ENCODE assay signal across 23 cellular contexts in genomic region chr9:83669067-83669466, GRCh38. TPM values are rescaled to one million over a fixed set of nuclear protein-coding genes. Genes with fewer than 3 reads are reported as not detected.
"Had no signal": no experiment of that assay in that cellular context is flagged by ENCODE, and none has a peak within 500 bp of the region (broad histone marks: within the 10 kb centered on the region; RNA-seq: fewer than 3 reads in every experiment).

No MANE protein-coding gene starts in this region.

- H3K27me3 Mint-ChIP-seq: naive thymus-derived CD4-positive, alpha-beta T cell; stimulated activated memory B cell treated with anti-CD40 and anti-IgM and Interleukin-4, amounts not matched to agents 10 μg/mL and 1 μg/mL and 100 μg/mL, for 72 hours; stimulated activated naive CD8-positive, alpha-beta T cell treated with anti-CD3 and anti-CD28 coated beads, Interleukin-15, Interleukin-2, amounts not matched to agents 100 ng/mL and 50 ng/mL, for 24 hours had no signal

- H3K4me3 Mint-ChIP-seq: immature natural killer cell; naive thymus-derived CD4-positive, alpha-beta T cell; nephron progenitor cell; stimulated activated memory B cell treated with anti-CD40 and anti-IgM and Interleukin-4, amounts not matched to agents 10 μg/mL and 1 μg/mL and 100 μg/mL, for 72 hours; stimulated activated naive CD8-positive, alpha-beta T cell treated with anti-CD3 and anti-CD28 coated beads, Interleukin-15, Interleukin-2, amounts not matched to agents 100 ng/mL and 50 ng/mL, for 24 hours had no signal

- H3K27ac Mint-ChIP-seq: immature natural killer cell; nephron progenitor cell; stimulated activated memory B cell treated with anti-CD40 and anti-IgM and Interleukin-4, amounts not matched to agents 10 μg/mL and 1 μg/mL and 100 μg/mL, for 72 hours; stimulated activated naive CD8-positive, alpha-beta T cell treated with anti-CD3 and anti-CD28 coated beads, Interleukin-15, Interleukin-2, amounts not matched to agents 100 ng/mL and 50 ng/mL, for 24 hours had no signal

- H3K9me3 Mint-ChIP-seq: immature natural killer cell; naive thymus-derived CD4-positive, alpha-beta T cell; nephron progenitor cell; stimulated activated memory B cell treated with anti-CD40 and anti-IgM and Interleukin-4, amounts not matched to agents 10 μg/mL and 1 μg/mL and 100 μg/mL, for 72 hours; stimulated activated naive CD8-positive, alpha-beta T cell treated with anti-CD3 and anti-CD28 coated beads, Interleukin-15, Interleukin-2, amounts not matched to agents 100 ng/mL and 50 ng/mL, for 24 hours had no signal

- DNase-seq: cortex of kidney; dorsolateral prefrontal cortex; effector CD8-positive, alpha-beta T cell; immature natural killer cell; kidney; left cardiac atrium; left ventricle myocardium superior; naive thymus-derived CD4-positive, alpha-beta T cell; nephron progenitor cell; retina; right lobe of liver; spleen; stimulated activated CD4-positive, alpha-beta T cell treated with anti-CD3 and anti-CD28 coated beads, Interleukin-15, amount 100 ng/mL, for 24 hours; stimulated activated CD4-positive, alpha-beta T cell treated with anti-CD3 and anti-CD28 coated beads, Interleukin-1b, Interleukin-23, amount 100 ng/mL, for 48 hours; stimulated activated CD4-positive, alpha-beta T cell treated with anti-CD3 and anti-CD28 coated beads, Interleukin-4, amount 100 ng/mL, for 24 hours; tibial artery; upper lobe of left lung had no signal

- FAIRE-seq: kidney had no signal

- ATAC-seq: esophagus mucosa; left cardiac atrium; left ventricle myocardium superior; naive thymus-derived CD4-positive, alpha-beta T cell; right lobe of liver; stimulated activated memory B cell treated with anti-CD40 and anti-IgM and Interleukin-4, amounts not matched to agents 10 μg/mL and 1 μg/mL and 100 μg/mL, for 72 hours had no signal

- H3K4me3 ChIP-seq: dorsolateral prefrontal cortex, lung, prostate gland, right lobe of liver, spleen, tibial artery, upper lobe of left lung, vagina had no signal

- H3K4me1 Mint-ChIP-seq: nephron progenitor cell had no signal

RNA-seq across cellular contexts. Expression of gene IDNK, which starts 46.1 kb away (rescaled TPM):
- total RNA-seq: vagina had no signal
